Comparison of ENCODE assay signal across 11 cellular contexts in genomic region chrY:15905557-15905956, GRCh38.
"Had no signal": no experiment of that assay in that cellular context is flagged by ENCODE, and none has a peak within 500 bp of the region (broad histone marks: within the 10 kb centered on the region; RNA-seq: fewer than 3 reads in every experiment).

No MANE protein-coding gene starts in this region.

- H3K4me3 ChIP-seq: GM23248, GM23338, HAP-1 had no signal

- H3K4me1 ChIP-seq: HAP-1 had no signal

- H2AFZ ChIP-seq: GM23248, GM23338 had no signal

- H3K27ac ChIP-seq: GM23248 had no signal

- H3K36me3 ChIP-seq: HAP-1 had no signal

- H3K9me3 ChIP-seq: HAP-1 had no signal

- H3K9ac ChIP-seq: GM23248 had no signal

- DNase-seq: GM23248, GOT3, H7, H9, HCEC 1CT, HFFc6 had no signal

- ATAC-seq: GM23338, HCT116 had no signal

- FAIRE-seq: H1, H54 had no signal

- H3K4me2 ChIP-seq: GM23338 had no signal
